In genomic region chr14:78074546-78074945, GRCh38 we compare ENCODE assay signal across 22 cellular contexts.
DNase-seq lines count a peak whose midpoint lies in the region; ATAC-seq and TF ChIP-seq lines count a peak whose summit lies in the region.
"Had no signal": no experiment of that assay in that cellular context is flagged by ENCODE, and none has a peak within 500 bp of the region (broad histone marks: within the 10 kb centered on the region; RNA-seq: fewer than 3 reads in every experiment).

No MANE protein-coding gene starts in this region.

- H3K27me3 ChIP-seq in PC-3 (ENCODE audit: low read length) = no peaks in the 10 kb centered on the region
- H3K27me3 ChIP-seq: body of pancreas, SJCRH30, tibial nerve had no signal

- no peak overlapping the region for H3K4me3 ChIP-seq in PC-3 (ENCODE audit: low read length)
- H3K4me3 ChIP-seq: body of pancreas, SJCRH30, tibial nerve had no signal

- POLR2A ChIA-PET in PC-3 (lab: Charles Lee; ENCODE audit: unreplicated experiment) = no interaction called here

- peaks cover 22% of the 10 kb centered on the region for H3K4me1 Mint-ChIP-seq in brain
- no peaks in the 10 kb centered on the region for H3K4me1 Mint-ChIP-seq in activated T-cell treated with anti-CD3 and anti-CD28 coated beads, Interleukin-2, amount 50 U/mL, for 24 hours (ENCODE audit: low read depth)
- H3K4me1 Mint-ChIP-seq: activated CD4-positive, alpha-beta T cell treated with anti-CD3 and anti-CD28 coated beads, Interleukin-2, amount 10 ng/mL, durations not matched to agents 24 days and 14 days; activated naive CD8-positive, alpha-beta T cell treated with anti-CD3 and anti-CD28 coated beads, Interleukin-2, amount 10 ng/mL, durations not matched to agents 7 days and 5 days; CD4-positive, alpha-beta memory T cell had no signal

- ATAC-seq in PC-3 (no peak), HG03520 (IDR thresholded peaks at IDR 0.05; ENCODE audit: unreplicated experiment) (no peak)
- ATAC-seq: body of pancreas; effector memory CD8-positive, alpha-beta T cell; left lobe of liver had no signal

- DNase-seq in NCI-H1092 (lab: John Stamatoyannopoulos, UW) (peak; percentile 75), NCI-H2107 (lab: John Stamatoyannopoulos, UW) (peak; percentile 86), putamen (ENCODE audit: low spot score) (peak; percentile 24), PC-3 (no peak)
- DNase-seq in activated T-cell treated with anti-CD3 and anti-CD28 coated beads, Interleukin-2, amount 50 U/mL, for 24 hours = no peak
- DNase-seq: activated CD4-positive, alpha-beta T cell treated with anti-CD3 and anti-CD28 coated beads, Interleukin-2, amount 10 ng/mL, durations not matched to agents 24 days and 14 days; activated naive CD8-positive, alpha-beta T cell treated with anti-CD3 and anti-CD28 coated beads, Interleukin-2, amount 10 ng/mL, durations not matched to agents 7 days and 5 days; body of pancreas; CD4-positive, alpha-beta memory T cell; effector memory CD8-positive, alpha-beta T cell; NCI-H1694; SJCRH30; stimulated activated CD4-positive, alpha-beta T cell treated with anti-CD3 and anti-CD28 coated beads, Interleukin-2, amount 100 ng/mL, for 24 hours; stimulated activated naive CD4-positive, alpha-beta T cell had no signal

- H3K9me3 Mint-ChIP-seq in brain = no peaks in the 10 kb centered on the region
- H3K9me3 Mint-ChIP-seq in activated T-cell treated with anti-CD3 and anti-CD28 coated beads, Interleukin-2, amount 50 U/mL, for 24 hours = no peaks in the 10 kb centered on the region
- H3K9me3 Mint-ChIP-seq: activated CD4-positive, alpha-beta T cell treated with anti-CD3 and anti-CD28 coated beads, Interleukin-2, amount 10 ng/mL, durations not matched to agents 24 days and 14 days; activated naive CD8-positive, alpha-beta T cell treated with anti-CD3 and anti-CD28 coated beads, Interleukin-2, amount 10 ng/mL, durations not matched to agents 7 days and 5 days; activated T-helper 2 cell treated with anti-CD3 and anti-CD28 coated beads, Interferon-gamma antibody, Interleukin-2, Interleukin-4, amounts not matched to agents 10 μg/mL and 5 μg/mL and 100 μg/mL, durations not matched to agents 14 hours and 24 hours and 36 hours; effector memory CD8-positive, alpha-beta T cell; nephron; T-helper 1 cell treated with Interleukin-12 subunit alpha and Interleukin-12 subunit beta and Interleukin-4 antibody, amounts not matched to agents 30 μg/mL and 1 μg/mL, for 36 hours had no signal

- H3K9ac ChIP-seq in PC-3 (ENCODE audit: low read length) = no peak overlapping the region

- H3K4me2 ChIP-seq in PC-3 (ENCODE audit: low read length) = no peak overlapping the region

- TF ChIP-seq CTCF in brain (conservative IDR thresholded peaks at IDR 0.05) (no peak), PC-3 (conservative IDR thresholded peaks at IDR 0.05; ENCODE audit: low read depth, low read length) (no peak)

- H3K9me2 ChIP-seq in PC-3 (replicated peaks; ENCODE audit: low read length) = no peaks in the 10 kb centered on the region

- H2AFZ ChIP-seq in PC-3 (ENCODE audit: low read length) = no peak overlapping the region

- H3F3A ChIP-seq in PC-3 (ENCODE audit: low read length, unreplicated experiment) = no peaks in the 10 kb centered on the region

- H3K27ac ChIP-seq in PC-3 (ENCODE audit: low read length) = no peak overlapping the region
- H3K27ac ChIP-seq: body of pancreas, SJCRH30, tibial nerve had no signal

- H3K79me2 ChIP-seq in PC-3 (ENCODE audit: low read length) = no peaks in the 10 kb centered on the region

- H4K20me1 ChIP-seq in PC-3 (ENCODE audit: low read length) = no peaks in the 10 kb centered on the region

- no TSS peak for BruUV-seq in PC-3 (replicated peaks; lab: Mats Ljungman, UMichigan)

- H3K36me3 ChIP-seq in PC-3 (ENCODE audit: low read depth, low read length) = no peaks in the 10 kb centered on the region
- H3K36me3 ChIP-seq: SJCRH30, tibial nerve had no signal

- CTCF ChIA-PET in PC-3 (lab: Charles Lee) = no interaction called here

- no peaks in the 10 kb centered on the region for H3K9me3 ChIP-seq in PC-3 (ENCODE audit: low read length)
- H3K9me3 ChIP-seq: body of pancreas, SJCRH30, tibial nerve had no signal

- peaks cover 3% of the 10 kb centered on the region for H3K27me3 Mint-ChIP-seq in brain
- H3K27me3 Mint-ChIP-seq in activated T-cell treated with anti-CD3 and anti-CD28 coated beads, Interleukin-2, amount 50 U/mL, for 24 hours = peaks cover 4% of the 10 kb centered on the region

- no peaks in the 10 kb centered on the region for H3K4me1 ChIP-seq in PC-3 (ENCODE audit: insufficient read depth, low read length)
- H3K4me1 ChIP-seq: body of pancreas, SJCRH30 had no signal

- peak overlapping the region in 4 of 5 experiments; percentile 35 to 91 (median 72) for H3K27ac Mint-ChIP-seq in brain
- no peak overlapping the region for H3K27ac Mint-ChIP-seq in activated T-cell treated with anti-CD3 and anti-CD28 coated beads, Interleukin-2, amount 50 U/mL, for 24 hours
- H3K27ac Mint-ChIP-seq: activated CD4-positive, alpha-beta T cell treated with anti-CD3 and anti-CD28 coated beads, Interleukin-2, amount 10 ng/mL, durations not matched to agents 24 days and 14 days; activated naive CD8-positive, alpha-beta T cell treated with anti-CD3 and anti-CD28 coated beads, Interleukin-2, amount 10 ng/mL, durations not matched to agents 7 days and 5 days; activated T-helper 2 cell treated with anti-CD3 and anti-CD28 coated beads, Interferon-gamma antibody, Interleukin-2, Interleukin-4, amounts not matched to agents 10 μg/mL and 5 μg/mL and 100 μg/mL, durations not matched to agents 14 hours and 24 hours and 36 hours; CD4-positive, alpha-beta memory T cell; effector memory CD8-positive, alpha-beta T cell; nephron; progenitor cell of endocrine pancreas; T-helper 1 cell treated with Interleukin-12 subunit alpha and Interleukin-12 subunit beta and Interleukin-4 antibody, amounts not matched to agents 30 μg/mL and 1 μg/mL, for 36 hours had no signal

- no peaks in the 10 kb centered on the region for H3K36me3 Mint-ChIP-seq in brain
- H3K36me3 Mint-ChIP-seq in activated T-cell treated with anti-CD3 and anti-CD28 coated beads, Interleukin-2, amount 50 U/mL, for 24 hours (ENCODE audit: low read depth) = no peaks in the 10 kb centered on the region
- H3K36me3 Mint-ChIP-seq: activated naive CD8-positive, alpha-beta T cell treated with anti-CD3 and anti-CD28 coated beads, Interleukin-2, amount 10 ng/mL, durations not matched to agents 7 days and 5 days; CD4-positive, alpha-beta memory T cell had no signal

- intact Hi-C loops in PC-3 (cut with micrococcal nuclease) = no loop called here

- H3K4me3 Mint-ChIP-seq in brain = peak overlapping the region in 1 of 5 experiments; percentile 9
- no peak overlapping the region for H3K4me3 Mint-ChIP-seq in activated T-cell treated with anti-CD3 and anti-CD28 coated beads, Interleukin-2, amount 50 U/mL, for 24 hours
- H3K4me3 Mint-ChIP-seq: activated CD4-positive, alpha-beta T cell treated with anti-CD3 and anti-CD28 coated beads, Interleukin-2, amount 10 ng/mL, durations not matched to agents 24 days and 14 days; activated naive CD8-positive, alpha-beta T cell treated with anti-CD3 and anti-CD28 coated beads, Interleukin-2, amount 10 ng/mL, durations not matched to agents 7 days and 5 days; CD4-positive, alpha-beta memory T cell; effector memory CD8-positive, alpha-beta T cell; nephron; T-helper 1 cell treated with Interleukin-12 subunit alpha and Interleukin-12 subunit beta and Interleukin-4 antibody, amounts not matched to agents 30 μg/mL and 1 μg/mL, for 36 hours had no signal

Comparison
In these comparisons a context has a peak if more than half of its experiments do, and no peak if none do; other contexts are left out.
1. DNase-seq: peak in NCI-H1092 (single experiment), NCI-H2107 (single experiment) and putamen (single experiment); none in activated T-cell treated with anti-CD3 and anti-CD28 coated beads, Interleukin-2, amount 50 U/mL, for 24 hours (single experiment) and PC-3 (single experiment).